24 cellular contexts compared by ENCODE assay signal in the genomic region with DNA sequence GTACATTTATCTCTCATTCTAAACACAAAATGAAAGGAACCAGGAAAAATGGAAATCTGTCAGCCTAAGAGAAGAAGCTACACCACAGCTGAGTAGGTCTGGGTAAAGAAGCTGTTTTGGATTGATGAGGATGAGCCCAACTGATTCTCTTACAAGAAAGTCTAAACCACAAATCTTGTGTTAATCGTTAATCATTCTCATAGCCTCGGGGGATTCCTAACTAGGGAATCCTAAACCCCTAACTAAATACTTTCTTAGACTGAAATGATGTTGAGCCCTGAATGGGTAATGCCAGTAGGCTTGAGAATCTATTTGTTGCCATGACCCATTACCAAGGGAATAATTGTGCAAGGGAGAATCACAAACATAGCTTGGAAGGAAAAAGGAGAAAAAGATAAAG.
"Had no signal": no experiment of that assay in that cellular context is flagged by ENCODE, and none has a peak within 500 bp of the region (broad histone marks: within the 10 kb centered on the region; RNA-seq: fewer than 3 reads in every experiment).

No MANE protein-coding gene starts in this region.

- H3K9ac ChIP-seq: neural progenitor cell had no signal

- H3K9me3 ChIP-seq: esophagus squamous epithelium, gastrocnemius medialis, ovary, sigmoid colon, suprapubic skin, upper lobe of right lung, uterus had no signal

- H3K27me3 Mint-ChIP-seq: effector memory CD8-positive, alpha-beta T cell; memory B cell; natural killer cell treated with Interleukin-12 subunit alpha and Interleukin-12 subunit beta and Interleukin-15 and Interleukin-18, amount 100 ng/mL, for 72 hours; stimulated activated naive B cell treated with anti-CD40 and anti-IgM and Interleukin-4, amounts not matched to agents 10 μg/mL and 1 μg/mL and 100 μg/mL, for 72 hours; stimulated activated naive CD8-positive, alpha-beta T cell treated with anti-CD3 and anti-CD28 coated beads, Interleukin-15, Interleukin-2, amounts not matched to agents 100 ng/mL and 50 ng/mL, for 24 hours had no signal

- ATAC-seq: effector memory CD8-positive, alpha-beta T cell; natural killer cell treated with Interleukin-12 subunit alpha and Interleukin-12 subunit beta and Interleukin-15 and Interleukin-18, amount 100 ng/mL, for 72 hours; stimulated activated naive B cell treated with anti-CD40 and anti-IgM and Interleukin-4, amounts not matched to agents 10 μg/mL and 1 μg/mL and 100 μg/mL, for 72 hours; upper lobe of right lung had no signal

- H3K36me3 Mint-ChIP-seq: memory B cell had no signal

- H3K27me3 ChIP-seq: esophagus squamous epithelium, gastrocnemius medialis, neural progenitor cell, ovary, sigmoid colon, spleen, suprapubic skin, transverse colon, upper lobe of right lung, uterus had no signal

- H3K4me2 ChIP-seq: neural progenitor cell had no signal

- H3K36me3 ChIP-seq: esophagus squamous epithelium, gastrocnemius medialis, ovary, sigmoid colon, spleen, suprapubic skin, transverse colon, upper lobe of right lung, uterus had no signal

- H3K27ac ChIP-seq: esophagus squamous epithelium, neural progenitor cell, ovary, psoas muscle, sigmoid colon, skin epidermis, spleen, suprapubic skin, transverse colon, upper lobe of right lung, uterus had no signal

- H3K4me3 ChIP-seq: esophagus squamous epithelium, gastrocnemius medialis, lung, neural progenitor cell, ovary, psoas muscle, sigmoid colon, skin epidermis, spleen, suprapubic skin, transverse colon, upper lobe of right lung, uterus had no signal

- H3K4me3 Mint-ChIP-seq: effector memory CD8-positive, alpha-beta T cell; memory B cell; natural killer cell treated with Interleukin-12 subunit alpha and Interleukin-12 subunit beta and Interleukin-15 and Interleukin-18, amount 100 ng/mL, for 72 hours; neural progenitor cell; stimulated activated naive B cell treated with anti-CD40 and anti-IgM and Interleukin-4, amounts not matched to agents 10 μg/mL and 1 μg/mL and 100 μg/mL, for 72 hours; stimulated activated naive CD8-positive, alpha-beta T cell treated with anti-CD3 and anti-CD28 coated beads, Interleukin-15, Interleukin-2, amounts not matched to agents 100 ng/mL and 50 ng/mL, for 24 hours had no signal

- H3K4me1 Mint-ChIP-seq: memory B cell, neural progenitor cell had no signal

- H3K4me1 ChIP-seq: gastrocnemius medialis, neural progenitor cell, psoas muscle, sigmoid colon, spleen, suprapubic skin, transverse colon, upper lobe of right lung, uterus had no signal

- H3K27ac Mint-ChIP-seq: effector memory CD8-positive, alpha-beta T cell; memory B cell; natural killer cell treated with Interleukin-12 subunit alpha and Interleukin-12 subunit beta and Interleukin-15 and Interleukin-18, amount 100 ng/mL, for 72 hours; neural progenitor cell; stimulated activated naive B cell treated with anti-CD40 and anti-IgM and Interleukin-4, amounts not matched to agents 10 μg/mL and 1 μg/mL and 100 μg/mL, for 72 hours; stimulated activated naive CD8-positive, alpha-beta T cell treated with anti-CD3 and anti-CD28 coated beads, Interleukin-15, Interleukin-2, amounts not matched to agents 100 ng/mL and 50 ng/mL, for 24 hours had no signal

- DNase-seq: cortex of kidney; effector memory CD8-positive, alpha-beta T cell; erythroblast; esophagus squamous epithelium; foreskin fibroblast; gastrocnemius medialis; head of caudate nucleus; nucleus accumbens; ovary; posterior cingulate gyrus; psoas muscle; sigmoid colon; spleen; stimulated activated naive B cell treated with anti-CD40 and anti-IgM and Interleukin-4, amounts not matched to agents 10 μg/mL and 1 μg/mL and 100 μg/mL, for 72 hours; transverse colon; upper lobe of right lung; uterus had no signal
